Comparison of ENCODE assay signal across 8 cellular contexts in the genomic region with DNA sequence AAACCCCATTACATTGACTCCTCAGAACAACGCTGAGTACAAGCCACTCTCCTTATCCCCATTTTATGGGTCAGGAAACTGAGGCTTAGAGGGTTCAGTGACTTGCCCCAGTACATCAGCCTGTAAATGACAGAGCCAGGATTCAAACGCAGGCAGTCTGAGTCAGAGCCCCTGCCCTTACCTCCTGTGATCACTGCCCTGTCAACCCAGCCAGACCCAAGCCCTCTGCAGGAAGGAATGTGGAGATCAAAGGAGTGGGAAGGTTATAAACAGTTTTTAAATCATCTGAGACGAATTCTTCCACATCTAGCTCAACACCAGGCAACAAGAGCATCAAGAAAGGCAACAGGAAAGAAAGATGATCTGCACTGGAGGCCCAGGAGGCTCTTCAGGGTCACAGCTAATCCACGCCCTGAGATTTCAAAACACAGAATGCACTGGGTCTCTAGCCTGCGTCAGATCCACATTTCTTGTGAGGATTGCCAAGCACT. TPM values are rescaled to one million over a fixed set of nuclear protein-coding genes. Genes with fewer than 3 reads are reported as not detected.
DNase-seq lines count a peak whose midpoint lies in the region; ATAC-seq, FAIRE-seq and TF ChIP-seq lines count a peak whose summit lies in the region.

No MANE protein-coding gene starts in this region.

- no peak for FAIRE-seq in frontal cortex (lab: Jason Lieb, UNC)

- H3K4me2 ChIP-seq in GM23338: no peak overlapping the region

- H3K4me1 ChIP-seq in GM23338 (ENCODE audit: insufficient read depth): peaks cover 22% of the 10 kb centered on the region

- ATAC-seq in GM23338: peak; percentile 90

- H3K9me3 Mint-ChIP-seq in GM23338 (no peaks in the 10 kb centered on the region), osteocyte (ENCODE audit: unreplicated experiment) (no peaks in the 10 kb centered on the region)

- peak; percentile 64 to 69 for TF ChIP-seq CTCF in GM23338 (conservative IDR thresholded peaks at IDR 0.05; ENCODE audit: low read depth in 2 of 2)
- peak; percentile 56 for TF ChIP-seq CTCF in fibroblast of villous mesenchyme (IDR thresholded peaks at IDR 0.05; ENCODE audit: insufficient read depth, low read depth, low read length)
- TF ChIP-seq CTCF in osteocyte (IDR thresholded peaks at IDR 0.05): peak; percentile 32

- H2AFZ ChIP-seq in GM23338: no peak overlapping the region

- H3K9me2 ChIP-seq in GM23338 (ENCODE audit: insufficient read depth): no peaks in the 10 kb centered on the region

- DNase-seq in GM23338 (ENCODE audit: low spot score) (peak; percentile 79), RPMI8226 (peak; percentile 6), fibroblast of villous mesenchyme (ENCODE audit: low read depth) (peak; percentile 52), osteocyte (ENCODE audit: extremely low spot score, unreplicated experiment) (no peak), frontal cortex (ENCODE audit: low spot score in 2 of 2) (no peak), COLO668 (lab: John Stamatoyannopoulos, UW; ENCODE audit: unreplicated experiment) (no peak), NCI-H146 treated with DMSO at 0.1 percent for 48 hours (lab: John Stamatoyannopoulos, UW; ENCODE audit: unreplicated experiment) (no peak)
- no peak for DNase-seq in stimulated activated naive CD4-positive, alpha-beta T cell (lab: John Stamatoyannopoulos, UW)

- H3K27me3 Mint-ChIP-seq in GM23338 (ENCODE audit: insufficient read depth, low read depth, poor library complexity) (peaks cover 3% of the 10 kb centered on the region), osteocyte (ENCODE audit: unreplicated experiment) (peaks cover 81% of the 10 kb centered on the region)

- H3K4me3 Mint-ChIP-seq in GM23338: no peak overlapping the region
- H3K4me3 Mint-ChIP-seq in osteocyte (ENCODE audit: unreplicated experiment): no peak overlapping the region

- H3K27ac ChIP-seq in GM23338 (ENCODE audit: low read depth): no peak overlapping the region

- H3K27ac Mint-ChIP-seq in GM23338 (no peak overlapping the region), osteocyte (ENCODE audit: unreplicated experiment) (no peak overlapping the region)

- no peaks in the 10 kb centered on the region for H3K79me2 ChIP-seq in GM23338 (replicated peaks; ENCODE audit: insufficient read depth)

- H3K36me3 Mint-ChIP-seq in GM23338 (ENCODE audit: low read depth): no peaks in the 10 kb centered on the region
- no peaks in the 10 kb centered on the region for H3K36me3 Mint-ChIP-seq in osteocyte (ENCODE audit: unreplicated experiment)

- no peak overlapping the region for H3K4me3 ChIP-seq in GM23338
- no peak overlapping the region for H3K4me3 ChIP-seq in fibroblast of villous mesenchyme (ENCODE audit: low read depth, low read length)

- H4K20me1 ChIP-seq in GM23338 (replicated peaks; ENCODE audit: insufficient read depth): no peaks in the 10 kb centered on the region; the same call in 1 of the 2 replicates

- no peaks in the 10 kb centered on the region for H3K27me3 ChIP-seq in GM23338 (ENCODE audit: insufficient read depth)

- H3F3A ChIP-seq in GM23338 (replicated peaks; ENCODE audit: low read depth): no peaks in the 10 kb centered on the region

- H3K36me3 ChIP-seq in GM23338 (ENCODE audit: insufficient read depth): no peaks in the 10 kb centered on the region

- H3K4me1 Mint-ChIP-seq in GM23338: peaks cover 26% of the 10 kb centered on the region
- peaks cover 5% of the 10 kb centered on the region for H3K4me1 Mint-ChIP-seq in osteocyte (ENCODE audit: unreplicated experiment)

TF ChIP-seq in GM23338, 12 proteins besides CTCF, POLR2A, EP300 and RAD21 (continues in another document):
- no peak for TF ChIP-seq STAT1 (IDR thresholded peaks at IDR 0.05; ENCODE audit: unreplicated experiment)
- TF ChIP-seq POLR2AphosphoS5 (IDR thresholded peaks at IDR 0.05; ENCODE audit: low read depth): no peak
- TF ChIP-seq, protein P1, sequence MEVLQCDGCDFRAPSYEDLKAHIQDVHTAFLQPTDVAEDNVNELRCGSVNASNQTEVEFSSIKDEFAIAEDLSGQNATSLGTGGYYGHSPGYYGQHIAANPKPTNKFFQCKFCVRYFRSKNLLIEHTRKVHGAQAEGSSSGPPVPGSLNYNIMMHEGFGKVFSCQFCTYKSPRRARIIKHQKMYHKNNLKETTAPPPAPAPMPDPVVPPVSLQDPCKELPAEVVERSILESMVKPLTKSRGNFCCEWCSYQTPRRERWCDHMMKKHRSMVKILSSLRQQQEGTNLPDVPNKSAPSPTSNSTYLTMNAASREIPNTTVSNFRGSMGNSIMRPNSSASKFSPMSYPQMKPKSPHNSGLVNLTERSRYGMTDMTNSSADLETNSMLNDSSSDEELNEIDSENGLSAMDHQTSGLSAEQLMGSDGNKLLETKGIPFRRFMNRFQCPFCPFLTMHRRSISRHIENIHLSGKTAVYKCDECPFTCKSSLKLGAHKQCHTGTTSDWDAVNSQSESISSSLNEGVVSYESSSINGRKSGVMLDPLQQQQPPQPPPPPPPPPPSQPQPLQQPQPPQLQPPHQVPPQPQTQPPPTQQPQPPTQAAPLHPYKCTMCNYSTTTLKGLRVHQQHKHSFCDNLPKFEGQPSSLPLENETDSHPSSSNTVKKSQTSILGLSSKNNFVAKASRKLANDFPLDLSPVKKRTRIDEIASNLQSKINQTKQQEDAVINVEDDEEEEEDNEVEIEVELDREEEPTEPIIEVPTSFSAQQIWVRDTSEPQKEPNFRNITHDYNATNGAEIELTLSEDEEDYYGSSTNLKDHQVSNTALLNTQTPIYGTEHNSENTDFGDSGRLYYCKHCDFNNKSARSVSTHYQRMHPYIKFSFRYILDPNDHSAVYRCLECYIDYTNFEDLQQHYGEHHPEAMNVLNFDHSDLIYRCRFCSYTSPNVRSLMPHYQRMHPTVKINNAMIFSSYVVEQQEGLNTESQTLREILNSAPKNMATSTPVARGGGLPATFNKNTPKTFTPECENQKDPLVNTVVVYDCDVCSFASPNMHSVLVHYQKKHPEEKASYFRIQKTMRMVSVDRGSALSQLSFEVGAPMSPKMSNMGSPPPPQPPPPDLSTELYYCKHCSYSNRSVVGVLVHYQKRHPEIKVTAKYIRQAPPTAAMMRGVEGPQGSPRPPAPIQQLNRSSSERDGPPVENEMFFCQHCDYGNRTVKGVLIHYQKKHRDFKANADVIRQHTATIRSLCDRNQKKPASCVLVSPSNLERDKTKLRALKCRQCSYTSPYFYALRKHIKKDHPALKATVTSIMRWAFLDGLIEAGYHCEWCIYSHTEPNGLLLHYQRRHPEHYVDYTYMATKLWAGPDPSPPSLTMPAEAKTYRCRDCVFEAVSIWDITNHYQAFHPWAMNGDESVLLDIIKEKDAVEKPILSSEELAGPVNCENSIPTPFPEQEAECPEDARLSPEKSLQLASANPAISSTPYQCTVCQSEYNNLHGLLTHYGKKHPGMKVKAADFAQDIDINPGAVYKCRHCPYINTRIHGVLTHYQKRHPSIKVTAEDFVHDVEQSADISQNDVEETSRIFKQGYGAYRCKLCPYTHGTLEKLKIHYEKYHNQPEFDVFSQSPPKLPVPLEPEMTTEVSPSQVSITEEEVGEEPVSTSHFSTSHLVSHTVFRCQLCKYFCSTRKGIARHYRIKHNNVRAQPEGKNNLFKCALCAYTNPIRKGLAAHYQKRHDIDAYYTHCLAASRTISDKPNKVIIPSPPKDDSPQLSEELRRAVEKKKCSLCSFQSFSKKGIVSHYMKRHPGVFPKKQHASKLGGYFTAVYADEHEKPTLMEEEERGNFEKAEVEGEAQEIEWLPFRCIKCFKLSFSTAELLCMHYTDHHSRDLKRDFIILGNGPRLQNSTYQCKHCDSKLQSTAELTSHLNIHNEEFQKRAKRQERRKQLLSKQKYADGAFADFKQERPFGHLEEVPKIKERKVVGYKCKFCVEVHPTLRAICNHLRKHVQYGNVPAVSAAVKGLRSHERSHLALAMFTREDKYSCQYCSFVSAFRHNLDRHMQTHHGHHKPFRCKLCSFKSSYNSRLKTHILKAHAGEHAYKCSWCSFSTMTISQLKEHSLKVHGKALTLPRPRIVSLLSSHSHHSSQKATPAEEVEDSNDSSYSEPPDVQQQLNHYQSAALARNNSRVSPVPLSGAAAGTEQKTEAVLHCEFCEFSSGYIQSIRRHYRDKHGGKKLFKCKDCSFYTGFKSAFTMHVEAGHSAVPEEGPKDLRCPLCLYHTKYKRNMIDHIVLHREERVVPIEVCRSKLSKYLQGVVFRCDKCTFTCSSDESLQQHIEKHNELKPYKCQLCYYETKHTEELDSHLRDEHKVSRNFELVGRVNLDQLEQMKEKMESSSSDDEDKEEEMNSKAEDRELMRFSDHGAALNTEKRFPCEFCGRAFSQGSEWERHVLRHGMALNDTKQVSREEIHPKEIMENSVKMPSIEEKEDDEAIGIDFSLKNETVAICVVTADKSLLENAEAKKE (CRISPR knock-in tag; IDR thresholded peaks at IDR 0.05): no peak
- no peak for TF ChIP-seq EZH2phosphoT487 (IDR thresholded peaks at IDR 0.05; ENCODE audit: unreplicated experiment)
- TF ChIP-seq EZH2 (IDR thresholded peaks at IDR 0.05; ENCODE audit: low read depth, unreplicated experiment): no peak
- no peak for TF ChIP-seq ZNF331 (CRISPR knock-in tag; IDR thresholded peaks at IDR 0.05; ENCODE audit: low read depth)
- TF ChIP-seq NANOG (IDR thresholded peaks at IDR 0.05; ENCODE audit: borderline replicate concordance): no peak
- no peak for TF ChIP-seq CREB1 (CRISPR knock-in tag; IDR thresholded peaks at IDR 0.05; ENCODE audit: low read depth)

RNA-seq across cellular contexts. Expression of a gene that starts 38.5 kb away (rescaled TPM):
- total RNA-seq in GM23338 (2014; rRNA removed; shearing (Covaris generic)): 1.9 and 2.4 TPM in 2 replicates
- 0.80 and 1.1 TPM in 2 replicates for polyA plus RNA-seq in GM23338 (2016; fragmentation: Nextera tagmentation; extraction: Ambion mirVana)
- total RNA-seq in fibroblast of villous mesenchyme (under 0.01 TPM in 2 replicates), osteocyte (0.26 and 0.35 TPM in 2 replicates), frontal cortex (16.7 TPM)

Comparison
In these comparisons a context has a peak if more than half of its experiments do, and no peak if none do; other contexts are left out.
1. DNase-seq: peak in GM23338 (single experiment), RPMI8226 (single experiment) and fibroblast of villous mesenchyme (single experiment); none in osteocyte (single experiment), frontal cortex (0 of 2), stimulated activated naive CD4-positive, alpha-beta T cell (0 of 6), COLO668 (single experiment) and NCI-H146 treated with DMSO at 0.1 percent for 48 hours (single experiment).
2. Peak in every context shown above with its lines, with median percentiles within 50 percentile points of each other: CTCF ChIP-seq.